In genomic region chrX:130179579-130180215, GRCh38 we compare ENCODE assay signal across 10 cellular contexts. TPM values are rescaled to one million over a fixed set of nuclear protein-coding genes. Genes with fewer than 3 reads are reported as not detected.
DNase-seq lines count a peak whose midpoint lies in the region; ATAC-seq and TF ChIP-seq lines count a peak whose summit lies in the region.
"Had no signal": no experiment of that assay in that cellular context is flagged by ENCODE, and none has a peak within 500 bp of the region (broad histone marks: within the 10 kb centered on the region; RNA-seq: fewer than 3 reads in every experiment).

No MANE protein-coding gene starts in this region.

- H3K36me3 ChIP-seq in right atrium auricular region (no peaks in the 10 kb centered on the region), heart left ventricle (no peaks in the 10 kb centered on the region), endodermal cell (ENCODE audit: control insufficient read depth, insufficient read depth, low read length) (no peaks in the 10 kb centered on the region), GM23338 (ENCODE audit: insufficient read depth) (no peaks in the 10 kb centered on the region)
- H3K36me3 ChIP-seq: BLaER1, neutrophil had no signal

- no peak for TF ChIP-seq POLR2A in heart left ventricle (IDR thresholded peaks at IDR 0.05)

- H3K27ac ChIP-seq in right atrium auricular region (peak overlapping the region; percentile 8 to 64), heart left ventricle (peak overlapping the region in 2 of 12 donors; percentile 24 to 39), endodermal cell (ENCODE audit: low read depth, low read length) (no peak overlapping the region), GM23338 (ENCODE audit: low read depth) (no peak overlapping the region)
- H3K27ac ChIP-seq: BLaER1, neutrophil had no signal

- H3K9ac ChIP-seq in endodermal cell (ENCODE audit: extremely low read depth, low read length, poor library complexity, severe bottlenecking) = no peak overlapping the region
- H3K9ac ChIP-seq: BLaER1 had no signal

- H4K20me1 ChIP-seq in GM23338 (replicated peaks; ENCODE audit: insufficient read depth) = no peaks in the 10 kb centered on the region
- H4K20me1 ChIP-seq: BLaER1 had no signal

- no peak overlapping the region for H3K4me2 ChIP-seq in GM23338
- H3K4me2 ChIP-seq: BLaER1 had no signal

- TF ChIP-seq CTCF in right atrium auricular region (IDR thresholded peaks at IDR 0.05) (no peak), heart left ventricle (IDR thresholded peaks at IDR 0.05) (no peak), endodermal cell (conservative IDR thresholded peaks at IDR 0.05) (no peak), GM23338 (conservative IDR thresholded peaks at IDR 0.05; ENCODE audit: low read depth in 2 of 2) (no peak)

- H3K4me1 ChIP-seq in right atrium auricular region (peaks cover 0 to 14% of the 10 kb centered on the region in 2 donors), heart left ventricle (peaks cover 0 to 10% (median 0%) of the 10 kb centered on the region in 12 donors), endodermal cell (ENCODE audit: control insufficient read depth, insufficient read depth, low read length) (no peaks in the 10 kb centered on the region), GM23338 (ENCODE audit: insufficient read depth) (no peaks in the 10 kb centered on the region)

- H3K27ac Mint-ChIP-seq in T-helper 2 cell treated with Interferon-gamma antibody and Interleukin-4, amounts not matched to agents 5 μg/mL and 100 μg/mL, for 36 hours = peak overlapping the region; percentile 17
- H3K27ac Mint-ChIP-seq in stimulated activated naive CD8-positive, alpha-beta T cell treated with anti-CD3 and anti-CD28 coated beads, Interleukin-15, amount 100 ng/mL, for 72 hours = peak overlapping the region in 1 of 2 donors; percentile 43
- H3K27ac Mint-ChIP-seq in endodermal cell (no peak overlapping the region), GM23338 (no peak overlapping the region)

- H3K4me1 Mint-ChIP-seq in T-helper 2 cell treated with Interferon-gamma antibody and Interleukin-4, amounts not matched to agents 5 μg/mL and 100 μg/mL, for 36 hours (ENCODE audit: low read depth) = peaks cover 42% of the 10 kb centered on the region
- peaks cover 63% of the 10 kb centered on the region for H3K4me1 Mint-ChIP-seq in stimulated activated naive CD8-positive, alpha-beta T cell treated with anti-CD3 and anti-CD28 coated beads, Interleukin-15, amount 100 ng/mL, for 72 hours
- no peaks in the 10 kb centered on the region for H3K4me1 Mint-ChIP-seq in endodermal cell
- no peaks in the 10 kb centered on the region; the same call in 2 of the 3 replicates for H3K4me1 Mint-ChIP-seq in GM23338

- no peaks in the 10 kb centered on the region for H3K79me2 ChIP-seq in GM23338 (replicated peaks; ENCODE audit: insufficient read depth)

- intact Hi-C loops in heart left ventricle (cut with DNase I) = loop anchor here in 3 of 10 donors (10.0 kb wide), 2 partner anchors 55 to 245 kb away; no protein-coding TSS in a partner anchor

- H3K27me3 Mint-ChIP-seq in T-helper 2 cell treated with Interferon-gamma antibody and Interleukin-4, amounts not matched to agents 5 μg/mL and 100 μg/mL, for 36 hours (ENCODE audit: low read depth) = no peaks in the 10 kb centered on the region
- no peaks in the 10 kb centered on the region for H3K27me3 Mint-ChIP-seq in stimulated activated naive CD8-positive, alpha-beta T cell treated with anti-CD3 and anti-CD28 coated beads, Interleukin-15, amount 100 ng/mL, for 72 hours
- H3K27me3 Mint-ChIP-seq in endodermal cell (ENCODE audit: insufficient read depth) (peaks cover 7% of the 10 kb centered on the region), GM23338 (ENCODE audit: insufficient read depth, low read depth, poor library complexity) (peaks cover 6% of the 10 kb centered on the region)

- no peaks in the 10 kb centered on the region for H3K9me3 ChIP-seq in right atrium auricular region
- no peaks in the 10 kb centered on the region for H3K9me3 ChIP-seq in heart left ventricle
- no peaks in the 10 kb centered on the region for H3K9me3 ChIP-seq in endodermal cell (ENCODE audit: control insufficient read depth, low read length)
- H3K9me3 ChIP-seq: BLaER1, neutrophil had no signal

- H3K9me3 Mint-ChIP-seq in T-helper 2 cell treated with Interferon-gamma antibody and Interleukin-4, amounts not matched to agents 5 μg/mL and 100 μg/mL, for 36 hours = no peaks in the 10 kb centered on the region
- no peaks in the 10 kb centered on the region for H3K9me3 Mint-ChIP-seq in stimulated activated naive CD8-positive, alpha-beta T cell treated with anti-CD3 and anti-CD28 coated beads, Interleukin-15, amount 100 ng/mL, for 72 hours
- H3K9me3 Mint-ChIP-seq in endodermal cell = peaks cover 50% of the 10 kb centered on the region
- H3K9me3 Mint-ChIP-seq in GM23338 = no peaks in the 10 kb centered on the region; the same call in 2 of the 3 replicates

- no peak overlapping the region for H3K4me3 Mint-ChIP-seq in T-helper 2 cell treated with Interferon-gamma antibody and Interleukin-4, amounts not matched to agents 5 μg/mL and 100 μg/mL, for 36 hours
- peak overlapping the region; percentile 41 to 47 for H3K4me3 Mint-ChIP-seq in stimulated activated naive CD8-positive, alpha-beta T cell treated with anti-CD3 and anti-CD28 coated beads, Interleukin-15, amount 100 ng/mL, for 72 hours
- no peak overlapping the region for H3K4me3 Mint-ChIP-seq in endodermal cell
- no peak overlapping the region for H3K4me3 Mint-ChIP-seq in GM23338

- DNase-seq in right atrium auricular region (ENCODE audit: low spot score) (no peak), heart left ventricle (no peak), endodermal cell (no peak), GM23338 (ENCODE audit: low spot score) (no peak)
- DNase-seq in T-helper 2 cell treated with Interferon-gamma antibody and Interleukin-4, amounts not matched to agents 5 μg/mL and 100 μg/mL, for 36 hours (ENCODE audit: low spot score) = no peak
- peak; percentile 2 for DNase-seq in effector CD8-positive, alpha-beta T cell (lab: John Stamatoyannopoulos, UW)
- no peak for DNase-seq in stimulated activated naive CD8-positive, alpha-beta T cell treated with anti-CD3 and anti-CD28 coated beads, Interleukin-15, amount 100 ng/mL, for 72 hours

- no peak overlapping the region for H2AFZ ChIP-seq in GM23338

- peaks cover 48% of the 10 kb centered on the region for H3K36me3 Mint-ChIP-seq in T-helper 2 cell treated with Interferon-gamma antibody and Interleukin-4, amounts not matched to agents 5 μg/mL and 100 μg/mL, for 36 hours (ENCODE audit: low read depth)
- H3K36me3 Mint-ChIP-seq in endodermal cell (ENCODE audit: low read depth) = no peaks in the 10 kb centered on the region
- H3K36me3 Mint-ChIP-seq in GM23338 (ENCODE audit: low read depth) = no peaks in the 10 kb centered on the region

- no peaks in the 10 kb centered on the region for H3F3A ChIP-seq in GM23338 (replicated peaks; ENCODE audit: low read depth)

- H3K4me3 ChIP-seq in right atrium auricular region (no peak overlapping the region), heart left ventricle (no peak overlapping the region), endodermal cell (ENCODE audit: low read length) (no peak overlapping the region), GM23338 (no peak overlapping the region)
- H3K4me3 ChIP-seq: BLaER1 had no signal

- no peaks in the 10 kb centered on the region for H3K9me2 ChIP-seq in GM23338 (ENCODE audit: insufficient read depth)

- WGBS in heart left ventricle, 4 donors = 49 to 59% (median 55%) methylated on average over 7 of the region's 7 CpGs
- 83 to 92% methylated on average over 2 to 5 of the region's 7 CpGs for WGBS in endodermal cell (ENCODE audit: insufficient coverage in 1 of 2, insufficient read length in 1 of 2), 2 experiments

- ATAC-seq in heart left ventricle (no peak), GM23338 (no peak), GM21723 (IDR thresholded peaks at IDR 0.05; ENCODE audit: unreplicated experiment) (no peak)
- peak; percentile 74 for ATAC-seq in stimulated activated naive CD8-positive, alpha-beta T cell treated with anti-CD3 and anti-CD28 coated beads, Interleukin-15, amount 100 ng/mL, for 72 hours

- H3K27me3 ChIP-seq in right atrium auricular region = no peaks in the 10 kb centered on the region
- H3K27me3 ChIP-seq in heart left ventricle = no peaks in the 10 kb centered on the region
- H3K27me3 ChIP-seq in endodermal cell (ENCODE audit: control insufficient read depth, insufficient read depth, low read length, poor library complexity, severe bottlenecking) = no peaks in the 10 kb centered on the region
- H3K27me3 ChIP-seq in GM23338 (ENCODE audit: insufficient read depth) = no peaks in the 10 kb centered on the region
- H3K27me3 ChIP-seq: neutrophil had no signal

TF ChIP-seq in GM23338, 12 proteins besides CTCF, POLR2A, EP300 and RAD21 (continues in another document):
- no peak for TF ChIP-seq ZNF331 (CRISPR knock-in tag; IDR thresholded peaks at IDR 0.05; ENCODE audit: low read depth)

RNA-seq across cellular contexts. Expression of gene RAB33A, which starts 7.9 kb away (rescaled TPM):
- total RNA-seq in right atrium auricular region = 10 to 100 TPM in 1 of 2 donors, 1 to 10 TPM in 1; 8.3 to 13.4 TPM
- total RNA-seq in heart left ventricle = 1 to 10 TPM in 5 of 9 donors, under 1 TPM in 4; 0.32 to 7.9 (median 1.5) TPM
- polyA plus RNA-seq in heart left ventricle = 1 to 10 TPM in 1 of 2 donors, under 1 TPM in 1; 0.23 to 5.8 TPM
- not detected for total RNA-seq in endodermal cell
- 10.5 TPM for polyA plus RNA-seq in endodermal cell (2013, experiment 1 of 2)
- polyA plus RNA-seq in endodermal cell (2013, experiment 2 of 2) = 11.6 TPM
- 4.9 and 6.5 TPM in 2 replicates for total RNA-seq in GM23338 (2014; rRNA removed; shearing (Covaris generic))
- polyA plus RNA-seq in GM23338 (2016; fragmentation: Nextera tagmentation; extraction: Ambion mirVana) = 4.7 and 5.5 TPM in 2 replicates

RNA-seq across cellular contexts. Expression of gene AIFM1, which starts 14.1 kb away (rescaled TPM):
- total RNA-seq in right atrium auricular region (10 to 100 TPM; 35.6 to 86.9 TPM), heart left ventricle (100 to 1,000 TPM in 6 of 9 donors, 10 to 100 TPM in 3; 73.7 to 146 (median 109) TPM), endodermal cell (10 to 100 TPM; 53.7 to 58.7 TPM)
- polyA plus RNA-seq in heart left ventricle (100 to 1,000 TPM in 1 of 2 donors, 10 to 100 TPM in 1; 86.7 to 164 TPM), GM23338 (2016; fragmentation: Nextera tagmentation; extraction: Ambion mirVana) (47.3 and 49.3 TPM in 2 replicates)
- 27.9 TPM for polyA plus RNA-seq in endodermal cell (2013, experiment 1 of 2)
- polyA plus RNA-seq in endodermal cell (2013, experiment 2 of 2) = 30.2 TPM
- total RNA-seq in GM23338 (2014; rRNA removed; shearing (Covaris generic)) = 29.6 and 42.2 TPM in 2 replicates

Comparison
In these comparisons a context has a peak if more than half of its experiments do, and no peak if none do; other contexts are left out.
1. H3K27ac ChIP-seq: peak in right atrium auricular region (2 of 2); none in endodermal cell (single experiment) and GM23338 (single experiment).
2. H3K4me3 Mint-ChIP-seq: peak in stimulated activated naive CD8-positive, alpha-beta T cell treated with anti-CD3 and anti-CD28 coated beads, Interleukin-15, amount 100 ng/mL, for 72 hours (2 of 2); none in T-helper 2 cell treated with Interferon-gamma antibody and Interleukin-4, amounts not matched to agents 5 μg/mL and 100 μg/mL, for 36 hours (single experiment), endodermal cell (single experiment) and GM23338 (single experiment).